In the genomic region with DNA sequence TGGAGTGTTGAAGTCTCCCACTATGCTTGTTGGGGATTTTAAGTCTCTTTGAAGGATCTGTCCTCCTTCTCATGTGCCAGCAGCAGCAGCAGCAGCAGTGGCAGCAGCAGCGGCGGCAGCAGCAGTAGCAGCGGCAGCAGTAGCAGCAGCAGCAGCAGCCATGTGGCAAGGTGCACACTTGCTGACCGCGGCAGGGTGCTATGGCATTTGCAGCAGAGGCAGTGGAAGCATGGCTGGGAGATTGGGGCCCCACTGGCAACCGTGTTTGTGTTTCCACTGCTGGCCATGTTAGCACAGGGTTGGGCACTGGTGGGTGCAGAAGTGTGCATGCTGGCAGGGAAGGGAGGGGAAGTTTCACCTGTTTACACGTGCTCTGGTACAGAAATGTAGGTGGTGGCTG, we compare ENCODE assay signal across 30 cellular contexts.
"Had no signal": no experiment of that assay in that cellular context is flagged by ENCODE, and none has a peak within 500 bp of the region (broad histone marks: within the 10 kb centered on the region; RNA-seq: fewer than 3 reads in every experiment).

No MANE protein-coding gene starts in this region.

- H3K27ac ChIP-seq: colonic mucosa, epithelial cell of prostate, esophagus squamous epithelium, gastrocnemius medialis, heart right ventricle, left ventricle myocardium inferior had no signal

- ATAC-seq: effector memory CD8-positive, alpha-beta T cell; esophagus mucosa; gastrocnemius medialis; heart right ventricle; left colon; left lobe of liver; mucosa of descending colon had no signal

- H3K9me3 ChIP-seq: colonic mucosa, esophagus squamous epithelium, gastrocnemius medialis, mucosa of descending colon had no signal

- DNase-seq: colonic mucosa; cortex of kidney; effector CD8-positive, alpha-beta T cell; effector memory CD8-positive, alpha-beta T cell; endodermal cell; erythroblast; esophagus squamous epithelium; foreskin fibroblast; foreskin melanocyte; gastrocnemius medialis; glutamatergic neuron; head of caudate nucleus; heart right ventricle; hippocampal formation; immature natural killer cell; kidney; kidney glomerular epithelial cell; left colon; left ventricle myocardium inferior; mammary epithelial cell; mesendoderm; mucosa of descending colon; naive B cell had no signal

- H3K4me1 Mint-ChIP-seq: endodermal cell, immature natural killer cell, memory B cell, mesothelial cell of epicardium, naive B cell had no signal

- H3K27me3 ChIP-seq: colonic mucosa, esophagus squamous epithelium, gastrocnemius medialis, heart right ventricle had no signal

- H3K27me3 Mint-ChIP-seq: dendritic cell treated with granulocyte-macrophage colony-stimulating factor and Interleukin-4, amounts not matched to agents 40 ng/mL and 50 ng/mL, for 4 days; effector memory CD8-positive, alpha-beta T cell; memory B cell; naive B cell had no signal

- H3K4me1 ChIP-seq: colonic mucosa, esophagus squamous epithelium, gastrocnemius medialis, heart right ventricle, left ventricle myocardium inferior had no signal

- H3K4me3 Mint-ChIP-seq: dendritic cell treated with granulocyte-macrophage colony-stimulating factor and Interleukin-4, amounts not matched to agents 40 ng/mL and 50 ng/mL, for 4 days; effector memory CD8-positive, alpha-beta T cell; endodermal cell; immature natural killer cell; memory B cell; mesothelial cell of epicardium; naive B cell had no signal

- H3K4me3 ChIP-seq: colonic mucosa, esophagus squamous epithelium, gastrocnemius medialis, heart right ventricle, left ventricle myocardium inferior, lung, mucosa of descending colon had no signal

- H3K27ac Mint-ChIP-seq: dendritic cell treated with granulocyte-macrophage colony-stimulating factor and Interleukin-4, amounts not matched to agents 40 ng/mL and 50 ng/mL, for 4 days; effector memory CD8-positive, alpha-beta T cell; endodermal cell; immature natural killer cell; memory B cell; mesothelial cell of epicardium; naive B cell had no signal

- H3K36me3 ChIP-seq: colonic mucosa, esophagus squamous epithelium, gastrocnemius medialis, heart right ventricle, left ventricle myocardium inferior had no signal
